Comparison of ENCODE assay signal across 25 cellular contexts in the genomic region with DNA sequence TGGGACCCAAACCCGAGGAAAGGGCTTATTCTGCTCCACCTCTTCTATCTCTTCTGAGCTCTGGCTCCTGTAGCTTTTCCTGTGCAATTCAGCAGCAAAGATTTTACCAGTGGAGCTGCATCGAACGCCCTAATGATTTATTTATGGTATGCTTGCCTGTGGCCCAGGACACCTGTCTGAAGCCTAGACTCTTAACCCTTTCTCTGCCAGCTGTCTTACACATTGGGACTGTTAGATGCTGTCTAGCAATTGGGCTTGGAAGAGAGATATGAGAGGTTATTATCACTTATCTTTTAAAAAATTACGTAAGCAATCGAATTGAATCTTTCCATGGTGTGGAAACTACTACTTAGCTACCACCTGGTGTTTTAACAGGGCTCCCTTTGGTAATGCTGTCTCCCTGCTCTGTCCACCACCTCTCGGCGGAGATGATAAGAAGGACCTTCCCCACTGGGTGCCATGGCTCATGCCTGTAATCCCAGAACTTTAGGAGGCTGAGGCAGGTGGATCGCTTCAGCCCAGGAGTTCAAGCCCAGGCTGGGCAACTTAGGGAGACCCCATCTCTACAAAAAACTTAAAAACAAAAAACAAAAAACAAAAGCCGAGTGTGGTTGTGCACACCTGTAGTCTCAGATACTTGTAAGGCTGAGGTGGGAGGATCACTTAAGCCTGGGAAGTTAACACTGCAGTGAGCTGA. TPM values are rescaled to one million over a fixed set of nuclear protein-coding genes. Genes with fewer than 3 reads are reported as not detected.
DNase-seq lines count a peak whose midpoint lies in the region; ATAC-seq and TF ChIP-seq lines count a peak whose summit lies in the region.
"Had no signal": no experiment of that assay in that cellular context is flagged by ENCODE, and none has a peak within 500 bp of the region (broad histone marks: within the 10 kb centered on the region; RNA-seq: fewer than 3 reads in every experiment).

No MANE protein-coding gene starts in this region.

- no peaks in the 10 kb centered on the region for H3K9me3 ChIP-seq in muscle layer of duodenum (ENCODE audit: control insufficient read depth in 1 of 2, low read length in 2 of 2)
- no peaks in the 10 kb centered on the region for H3K9me3 ChIP-seq in transverse colon
- H3K9me3 ChIP-seq: gastroesophageal sphincter, SJCRH30, spleen had no signal

- no peaks in the 10 kb centered on the region for H3K9me3 Mint-ChIP-seq in activated naive CD8-positive, alpha-beta T cell treated with anti-CD3 and anti-CD28 coated beads, Interleukin-2, amount 50 U/mL, for 24 hours
- H3K9me3 Mint-ChIP-seq: activated CD4-positive, alpha-beta memory T cell treated with anti-CD3 and anti-CD28 coated beads for 36 hours; GM23338; IgD-negative memory B cell; immature natural killer cell; memory B cell had no signal

- DNase-seq in activated CD8-positive, alpha-beta memory T cell treated with anti-CD3 and anti-CD28 coated beads for 24 hours, result peak; percentile 44
- no peak for DNase-seq in activated CD8-positive, alpha-beta memory T cell treated with anti-CD3 and anti-CD28 coated beads, Interleukin-2, amount 50 U/mL, for 4 hours
- no peak for DNase-seq in activated naive CD8-positive, alpha-beta T cell treated with anti-CD3 and anti-CD28 coated beads, Interleukin-2, amount 50 U/mL, for 24 hours
- no peak for DNase-seq in transverse colon
- no peak for DNase-seq in activated CD4-positive, alpha-beta T cell treated with anti-CD3 and anti-CD28 coated beads for 48 hours
- no peak for DNase-seq in T-helper 9 cell
- DNase-seq: activated CD4-positive, CD25-positive, alpha-beta regulatory T cell; activated effector memory CD4-positive, alpha-beta T cell treated with Interleukin-2 at 50 U/mL for 16 hours; central memory CD4-positive, alpha-beta T cell; hypothalamus; immature natural killer cell; NCI-H1092 treated with DMSO at 0.1 percent for 48 hours; NCI-H187 treated with DMSO at 0.1 percent for 48 hours; NCI-H524 treated with DMSO at 0.1 percent for 48 hours; nucleus accumbens; spleen had no signal

- TF ChIP-seq POLR2A in transverse colon (IDR thresholded peaks at IDR 0.05), result no peak

- no peaks in the 10 kb centered on the region for H3K27me3 ChIP-seq in muscle layer of duodenum (ENCODE audit: low read depth, low read length)
- H3K27me3 ChIP-seq in transverse colon, result no peaks in the 10 kb centered on the region
- H3K27me3 ChIP-seq: SJCRH30, spleen had no signal

- no peak overlapping the region for H3K4me3 ChIP-seq in muscle layer of duodenum (ENCODE audit: low read depth in 1 of 2, low read length in 2 of 2)
- H3K4me3 ChIP-seq in transverse colon, result no peak overlapping the region
- H3K4me3 ChIP-seq: gastroesophageal sphincter, GM23338, SJCRH30, spleen had no signal

- H3K27ac ChIP-seq in muscle layer of duodenum (ENCODE audit: low read length), result peak overlapping the region; percentile 39
- peak overlapping the region; percentile 73 to 78 (median 78) for H3K27ac ChIP-seq in transverse colon
- H3K27ac ChIP-seq: 22Rv1, gastroesophageal sphincter, SJCRH30, spleen had no signal

- peak overlapping the region; percentile 7 for H3K27ac Mint-ChIP-seq in activated naive CD8-positive, alpha-beta T cell treated with anti-CD3 and anti-CD28 coated beads, Interleukin-2, amount 50 U/mL, for 24 hours
- H3K27ac Mint-ChIP-seq: GM23338, IgD-negative memory B cell, memory B cell had no signal

- intact Hi-C loops in transverse colon (cut with DNase I; ENCODE audit: low total_unique reads), result no loop called here

- WGBS in transverse colon (ENCODE audit: low coverage in 1 of 2), 2 donors, result 46 to 64% methylated on average over 6 to 9 of the region's 9 CpGs

- H3K4me1 ChIP-seq in muscle layer of duodenum (ENCODE audit: control insufficient read depth in 1 of 2, insufficient read depth in 2 of 2, low read length in 2 of 2), result no peaks in the 10 kb centered on the region
- peaks cover 0 to 71% (median 44%) of the 10 kb centered on the region in 4 donors for H3K4me1 ChIP-seq in transverse colon
- H3K4me1 ChIP-seq: gastroesophageal sphincter, SJCRH30 had no signal

- TF ChIP-seq EP300 in transverse colon (IDR thresholded peaks at IDR 0.05; ENCODE audit: low read depth), result no peak

- in situ Hi-C loops in transverse colon (cut with MboI; ENCODE audit: low pct_ligation_motif_present in 1 of 4, low pct_unique_long_range_greater_than_20kb in 1 of 4, low sequenced_read_pairs in 3 of 4), result no loop called here

- H3K36me3 Mint-ChIP-seq in activated naive CD8-positive, alpha-beta T cell treated with anti-CD3 and anti-CD28 coated beads, Interleukin-2, amount 50 U/mL, for 24 hours (ENCODE audit: low read depth), result peaks cover 46% of the 10 kb centered on the region

- H3K36me3 ChIP-seq in muscle layer of duodenum (ENCODE audit: control insufficient read depth in 1 of 2, insufficient read depth in 2 of 2, low read length in 2 of 2), result no peaks in the 10 kb centered on the region
- no peaks in the 10 kb centered on the region for H3K36me3 ChIP-seq in transverse colon
- H3K36me3 ChIP-seq: gastroesophageal sphincter, SJCRH30 had no signal

- no peak overlapping the region for H3K4me3 Mint-ChIP-seq in activated naive CD8-positive, alpha-beta T cell treated with anti-CD3 and anti-CD28 coated beads, Interleukin-2, amount 50 U/mL, for 24 hours
- H3K4me3 Mint-ChIP-seq: activated CD4-positive, alpha-beta memory T cell treated with anti-CD3 and anti-CD28 coated beads for 36 hours; GM23338; immature natural killer cell; memory B cell had no signal

- no peaks in the 10 kb centered on the region for H3K27me3 Mint-ChIP-seq in activated naive CD8-positive, alpha-beta T cell treated with anti-CD3 and anti-CD28 coated beads, Interleukin-2, amount 50 U/mL, for 24 hours
- H3K27me3 Mint-ChIP-seq: activated CD4-positive, alpha-beta memory T cell treated with anti-CD3 and anti-CD28 coated beads for 36 hours; IgD-negative memory B cell; memory B cell had no signal

- no peak for TF ChIP-seq CTCF in transverse colon (IDR thresholded peaks at IDR 0.05)

- peaks cover 89% of the 10 kb centered on the region for H3K4me1 Mint-ChIP-seq in activated naive CD8-positive, alpha-beta T cell treated with anti-CD3 and anti-CD28 coated beads, Interleukin-2, amount 50 U/mL, for 24 hours
- H3K4me1 Mint-ChIP-seq: GM23338 had no signal

- no peak for ATAC-seq in activated naive CD8-positive, alpha-beta T cell treated with anti-CD3 and anti-CD28 coated beads, Interleukin-2, amount 50 U/mL, for 24 hours
- no peak for ATAC-seq in HG03045 (IDR thresholded peaks at IDR 0.05; ENCODE audit: unreplicated experiment)
- ATAC-seq: GM23338 had no signal

RNA-seq across cellular contexts. Expression of a gene that starts 8.8 kb away (rescaled TPM):
- total RNA-seq in transverse colon, result 100 to 1,000 TPM in 3 of 4 donors, 10 to 100 TPM in 1; 91.6 to 315 (median 178) TPM
- total RNA-seq: GM23338 had no signal
